ENCODE assay signal across 20 cellular contexts in the genomic region with DNA sequence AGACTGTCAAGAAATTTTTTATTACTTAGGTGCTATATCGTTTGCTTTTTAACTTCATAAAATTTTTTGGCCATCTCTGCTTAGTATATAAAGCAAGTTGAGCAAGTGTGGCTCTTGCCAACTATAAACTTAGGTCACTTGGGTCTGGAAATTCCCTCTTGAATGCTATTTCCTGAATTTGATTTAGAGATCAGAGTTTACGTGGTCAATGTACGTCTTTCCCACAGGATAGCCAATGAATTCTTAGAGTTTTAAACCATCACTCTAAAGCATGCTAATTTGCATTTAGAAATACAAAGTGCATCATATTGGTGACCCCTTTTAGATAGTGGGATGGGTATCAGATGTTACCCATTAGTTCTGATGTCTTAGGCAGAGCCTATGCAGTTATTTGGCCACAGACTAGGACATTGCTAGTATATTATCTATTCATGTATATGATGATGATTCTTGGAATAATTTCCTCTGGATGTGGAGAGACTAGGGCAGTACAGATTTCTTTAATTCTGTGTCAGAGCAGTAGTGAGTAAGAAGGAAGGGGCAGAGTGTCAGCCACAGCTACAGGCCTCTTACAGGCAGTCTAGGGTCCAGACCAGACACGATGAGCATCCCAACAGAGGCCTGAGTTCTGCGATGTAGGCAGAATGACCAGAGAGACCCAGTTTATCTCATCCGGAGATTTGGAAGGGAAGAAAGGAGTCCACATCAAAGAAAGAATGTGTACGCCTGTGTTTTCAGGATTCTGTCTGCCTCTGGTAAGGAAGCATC. TPM values are rescaled to one million over a fixed set of nuclear protein-coding genes. Genes with fewer than 3 reads are reported as not detected.
DNase-seq lines count a peak whose midpoint lies in the region; ATAC-seq, FAIRE-seq and TF ChIP-seq lines count a peak whose summit lies in the region.
"Had no signal": no experiment of that assay in that cellular context is flagged by ENCODE, and none has a peak within 500 bp of the region (broad histone marks: within the 10 kb centered on the region; RNA-seq: fewer than 3 reads in every experiment).

No MANE protein-coding gene starts in this region.

- no peak overlapping the region for H3K4me3 Mint-ChIP-seq in activated CD4-positive, alpha-beta T cell treated with anti-CD3 and anti-CD28 coated beads for 36 hours
- H3K4me3 Mint-ChIP-seq: activated CD8-positive, alpha-beta T cell treated with anti-CD3 and anti-CD28 coated beads, Interleukin-2, amount 10 ng/mL, durations not matched to agents 7 days and 5 days; activated naive CD4-positive, alpha-beta T cell treated with anti-CD3 and anti-CD28 coated beads, Interleukin-2, amount 10 ng/mL, durations not matched to agents 7 days and 5 days; activated T-cell treated with anti-CD3 and anti-CD28 coated beads, Interleukin-2, amount 50 U/mL, for 4 hours; T-helper 1 cell treated with Interleukin-12 subunit alpha and Interleukin-12 subunit beta and Interleukin-4 antibody, amounts not matched to agents 30 μg/mL and 1 μg/mL, for 36 hours had no signal

- ATAC-seq in SK-N-SH treated with all-trans-retinoic acid at 6 μM for 48 hours = peak; percentile 85
- ATAC-seq in GM19455 (IDR thresholded peaks at IDR 0.05; ENCODE audit: unreplicated experiment) = no peak
- ATAC-seq in activated CD4-positive, alpha-beta T cell treated with anti-CD3 and anti-CD28 coated beads for 36 hours = no peak
- ATAC-seq: activated CD8-positive, alpha-beta T cell treated with anti-CD3 and anti-CD28 coated beads, Interleukin-2, amount 10 ng/mL, durations not matched to agents 7 days and 5 days; activated T-cell treated with anti-CD3 and anti-CD28 coated beads, Interleukin-2, amount 50 U/mL, for 4 hours; left ventricle myocardium superior; upper lobe of right lung had no signal

- FAIRE-seq in D721Med (lab: Jason Lieb, UNC) = no peak
- FAIRE-seq: endometrium, frontal cortex, pancreas had no signal

- DNase-seq in ELR (ENCODE audit: low read depth) (peak; percentile 73), fibroblast of the aortic adventitia (ENCODE audit: low read depth) (peak; percentile 67), skeletal muscle cell (ENCODE audit: low read depth) (peak; percentile 23), D721Med (ENCODE audit: insufficient read length, low spot score) (no peak)
- no peak for DNase-seq in activated CD4-positive, alpha-beta T cell treated with anti-CD3 and anti-CD28 coated beads for 36 hours
- DNase-seq: activated CD8-positive, alpha-beta T cell treated with anti-CD3 and anti-CD28 coated beads, Interleukin-2, amount 10 ng/mL, durations not matched to agents 7 days and 5 days; activated naive CD4-positive, alpha-beta T cell treated with anti-CD3 and anti-CD28 coated beads, Interleukin-2, amount 10 ng/mL, durations not matched to agents 7 days and 5 days; activated T-cell treated with anti-CD3 and anti-CD28 coated beads, Interleukin-2, amount 50 U/mL, for 4 hours; H7; left ventricle myocardium superior; NCI-H2029; pancreas; stimulated activated CD4-positive, alpha-beta T cell treated with anti-CD3 and anti-CD28 coated beads, Interleukin-2, amount 100 ng/mL, for 48 hours; upper lobe of right lung had no signal

- peaks cover 4% of the 10 kb centered on the region for H3K9me3 Mint-ChIP-seq in activated CD4-positive, alpha-beta T cell treated with anti-CD3 and anti-CD28 coated beads for 36 hours (ENCODE audit: low read depth)
- H3K9me3 Mint-ChIP-seq: activated naive CD4-positive, alpha-beta T cell treated with anti-CD3 and anti-CD28 coated beads, Interleukin-2, amount 10 ng/mL, durations not matched to agents 7 days and 5 days; T-helper 1 cell treated with Interleukin-12 subunit alpha and Interleukin-12 subunit beta and Interleukin-4 antibody, amounts not matched to agents 30 μg/mL and 1 μg/mL, for 36 hours had no signal

- CTCF ChIA-PET in activated CD4-positive, alpha-beta T cell treated with anti-CD3 and anti-CD28 coated beads for 36 hours (lab: Charles Lee) = no interaction called here

- no peaks in the 10 kb centered on the region for H3K4me1 Mint-ChIP-seq in activated CD4-positive, alpha-beta T cell treated with anti-CD3 and anti-CD28 coated beads for 36 hours
- H3K4me1 Mint-ChIP-seq: activated naive CD4-positive, alpha-beta T cell treated with anti-CD3 and anti-CD28 coated beads, Interleukin-2, amount 10 ng/mL, durations not matched to agents 7 days and 5 days had no signal

- intact Hi-C loops in activated CD4-positive, alpha-beta T cell treated with anti-CD3 and anti-CD28 coated beads for 36 hours (cut with DNase I, micrococcal nuclease) = no loop called here

- H3K4me3 ChIP-seq in fibroblast of the aortic adventitia (ENCODE audit: low read depth, low read length) (no peak overlapping the region), skeletal muscle cell (ENCODE audit: low read depth, low read length) (no peak overlapping the region)
- H3K4me3 ChIP-seq: BLaER1, pancreas, upper lobe of right lung had no signal

- H3K36me3 Mint-ChIP-seq in activated CD4-positive, alpha-beta T cell treated with anti-CD3 and anti-CD28 coated beads for 36 hours (ENCODE audit: low read depth) = peaks cover 1% of the 10 kb centered on the region
- H3K36me3 Mint-ChIP-seq: activated naive CD4-positive, alpha-beta T cell treated with anti-CD3 and anti-CD28 coated beads, Interleukin-2, amount 10 ng/mL, durations not matched to agents 7 days and 5 days had no signal

- TF ChIP-seq CTCF in fibroblast of the aortic adventitia (IDR thresholded peaks at IDR 0.05; ENCODE audit: insufficient read depth, low read length) (no peak), D721Med (IDR thresholded peaks at IDR 0.05; ENCODE audit: insufficient read depth, missing control alignments) (no peak)

- POLR2A ChIA-PET in activated CD4-positive, alpha-beta T cell treated with anti-CD3 and anti-CD28 coated beads for 36 hours (lab: Charles Lee) = no interaction called here

- peaks cover 10% of the 10 kb centered on the region for H3K27me3 Mint-ChIP-seq in activated CD4-positive, alpha-beta T cell treated with anti-CD3 and anti-CD28 coated beads for 36 hours

- H3K27ac Mint-ChIP-seq in activated CD4-positive, alpha-beta T cell treated with anti-CD3 and anti-CD28 coated beads for 36 hours = no peak overlapping the region
- H3K27ac Mint-ChIP-seq: activated CD8-positive, alpha-beta T cell treated with anti-CD3 and anti-CD28 coated beads, Interleukin-2, amount 10 ng/mL, durations not matched to agents 7 days and 5 days; activated naive CD4-positive, alpha-beta T cell treated with anti-CD3 and anti-CD28 coated beads, Interleukin-2, amount 10 ng/mL, durations not matched to agents 7 days and 5 days; T-helper 1 cell treated with Interleukin-12 subunit alpha and Interleukin-12 subunit beta and Interleukin-4 antibody, amounts not matched to agents 30 μg/mL and 1 μg/mL, for 36 hours had no signal

TF ChIP-seq in SK-N-SH treated with all-trans-retinoic acid at 6 μM for 48 hours, 23 proteins besides CTCF, POLR2A, EP300 and RAD21:
- peak; percentile 20; the same call in 1 of the 2 replicates for TF ChIP-seq ISL1 (CRISPR knock-in tag; IDR thresholded peaks at IDR 0.05)
- TF ChIP-seq TOX (CRISPR knock-in tag; IDR thresholded peaks at IDR 0.05; ENCODE audit: borderline replicate concordance) = peak; percentile 95; the same call in 1 of the 2 replicates
- no peak for TF ChIP-seq PPARA (CRISPR knock-in tag; IDR thresholded peaks at IDR 0.05; ENCODE audit: borderline replicate concordance)
- TF ChIP-seq ZC3H10 (CRISPR knock-in tag; IDR thresholded peaks at IDR 0.05) = peak; percentile 91
- no peak for TF ChIP-seq CSDC2 (CRISPR knock-in tag; IDR thresholded peaks at IDR 0.05)

RNA-seq across cellular contexts. Expression of gene SCN8A, which starts 30.3 kb away (rescaled TPM):
- total RNA-seq in fibroblast of the aortic adventitia (ENCODE audit: low replicate concordance) = 7.9 and 17.2 TPM in 2 replicates
- total RNA-seq in activated CD4-positive, alpha-beta T cell treated with anti-CD3 and anti-CD28 coated beads for 36 hours = 1 to 10 TPM in 1 of 2 experiments, under 1 TPM in 1; 0.69 to 1.0 TPM

Comparison
In these comparisons a context has a peak if more than half of its experiments do, and no peak if none do; other contexts are left out.
1. DNase-seq: peak in ELR (single experiment), fibroblast of the aortic adventitia (single experiment) and skeletal muscle cell (single experiment); none in D721Med (single experiment) and activated CD4-positive, alpha-beta T cell treated with anti-CD3 and anti-CD28 coated beads for 36 hours (single experiment).